In the genomic region with DNA sequence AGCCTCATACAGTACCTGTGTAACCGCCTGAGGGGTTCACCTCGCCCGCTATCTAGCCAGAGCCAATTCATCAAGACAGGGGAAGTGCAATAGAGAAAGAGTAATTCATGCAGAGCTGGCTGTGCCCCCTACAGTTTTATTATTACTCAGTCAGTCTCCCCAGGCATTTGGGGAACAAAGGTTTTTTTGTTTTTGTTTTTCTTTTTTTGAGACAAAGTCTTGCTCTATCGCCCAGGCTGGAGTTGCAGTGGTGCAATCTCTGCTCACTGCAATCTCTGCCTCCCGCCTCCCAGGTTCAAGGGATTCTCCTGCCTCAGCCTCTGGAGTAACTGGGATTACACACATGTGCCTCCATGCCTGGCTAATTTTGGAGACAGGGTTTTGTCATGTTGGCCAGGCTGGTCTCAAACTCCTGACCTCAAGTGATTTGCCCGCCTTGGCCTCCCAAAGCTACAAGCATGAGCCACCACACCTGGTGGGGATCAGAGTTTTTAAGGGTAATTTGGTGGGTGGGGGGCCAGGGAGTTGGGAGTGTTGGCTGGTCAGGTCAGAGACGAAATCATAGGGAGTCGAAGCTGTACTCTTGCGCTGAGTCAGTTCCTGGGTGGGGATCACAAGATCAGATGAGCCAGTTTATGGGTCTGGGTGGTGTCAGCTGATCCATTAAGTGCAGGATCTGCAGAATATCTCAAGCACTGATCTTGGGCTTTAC, we compare ENCODE assay signal across 1 cellular context.
TF ChIP-seq lines count a peak whose summit lies in the region.

No MANE protein-coding gene starts in this region.

TF ChIP-seq in K562, 482 proteins besides CTCF, POLR2A, EP300 and RAD21 (continued from another document and continues in another):
- peak; percentile 36; the same call in 1 of the 2 replicates for TF ChIP-seq TFE3 (CRISPR knock-in tag; IDR thresholded peaks at IDR 0.05)
- TF ChIP-seq NFRKB (IDR thresholded peaks at IDR 0.05; ENCODE audit: low read depth) = no peak; the same call in 1 of the 2 replicates
- TF ChIP-seq, protein P1, sequence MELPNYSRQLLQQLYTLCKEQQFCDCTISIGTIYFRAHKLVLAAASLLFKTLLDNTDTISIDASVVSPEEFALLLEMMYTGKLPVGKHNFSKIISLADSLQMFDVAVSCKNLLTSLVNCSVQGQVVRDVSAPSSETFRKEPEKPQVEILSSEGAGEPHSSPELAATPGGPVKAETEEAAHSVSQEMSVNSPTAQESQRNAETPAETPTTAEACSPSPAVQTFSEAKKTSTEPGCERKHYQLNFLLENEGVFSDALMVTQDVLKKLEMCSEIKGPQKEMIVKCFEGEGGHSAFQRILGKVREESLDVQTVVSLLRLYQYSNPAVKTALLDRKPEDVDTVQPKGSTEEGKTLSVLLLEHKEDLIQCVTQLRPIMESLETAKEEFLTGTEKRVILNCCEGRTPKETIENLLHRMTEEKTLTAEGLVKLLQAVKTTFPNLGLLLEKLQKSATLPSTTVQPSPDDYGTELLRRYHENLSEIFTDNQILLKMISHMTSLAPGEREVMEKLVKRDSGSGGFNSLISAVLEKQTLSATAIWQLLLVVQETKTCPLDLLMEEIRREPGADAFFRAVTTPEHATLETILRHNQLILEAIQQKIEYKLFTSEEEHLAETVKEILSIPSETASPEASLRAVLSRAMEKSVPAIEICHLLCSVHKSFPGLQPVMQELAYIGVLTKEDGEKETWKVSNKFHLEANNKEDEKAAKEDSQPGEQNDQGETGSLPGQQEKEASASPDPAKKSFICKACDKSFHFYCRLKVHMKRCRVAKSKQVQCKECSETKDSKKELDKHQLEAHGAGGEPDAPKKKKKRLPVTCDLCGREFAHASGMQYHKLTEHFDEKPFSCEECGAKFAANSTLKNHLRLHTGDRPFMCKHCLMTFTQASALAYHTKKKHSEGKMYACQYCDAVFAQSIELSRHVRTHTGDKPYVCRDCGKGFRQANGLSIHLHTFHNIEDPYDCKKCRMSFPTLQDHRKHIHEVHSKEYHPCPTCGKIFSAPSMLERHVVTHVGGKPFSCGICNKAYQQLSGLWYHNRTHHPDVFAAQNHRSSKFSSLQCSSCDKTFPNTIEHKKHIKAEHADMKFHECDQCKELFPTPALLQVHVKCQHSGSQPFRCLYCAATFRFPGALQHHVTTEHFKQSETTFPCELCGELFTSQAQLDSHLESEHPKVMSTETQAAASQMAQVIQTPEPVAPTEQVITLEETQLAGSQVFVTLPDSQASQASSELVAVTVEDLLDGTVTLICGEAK (IDR thresholded peaks at IDR 0.05) = no peak
- TF ChIP-seq, protein P1 (CRISPR knock-in tag; IDR thresholded peaks at IDR 0.05) = no peak
- TF ChIP-seq ZSCAN29 (IDR thresholded peaks at IDR 0.05) = no peak
- TF ChIP-seq, protein P2, sequence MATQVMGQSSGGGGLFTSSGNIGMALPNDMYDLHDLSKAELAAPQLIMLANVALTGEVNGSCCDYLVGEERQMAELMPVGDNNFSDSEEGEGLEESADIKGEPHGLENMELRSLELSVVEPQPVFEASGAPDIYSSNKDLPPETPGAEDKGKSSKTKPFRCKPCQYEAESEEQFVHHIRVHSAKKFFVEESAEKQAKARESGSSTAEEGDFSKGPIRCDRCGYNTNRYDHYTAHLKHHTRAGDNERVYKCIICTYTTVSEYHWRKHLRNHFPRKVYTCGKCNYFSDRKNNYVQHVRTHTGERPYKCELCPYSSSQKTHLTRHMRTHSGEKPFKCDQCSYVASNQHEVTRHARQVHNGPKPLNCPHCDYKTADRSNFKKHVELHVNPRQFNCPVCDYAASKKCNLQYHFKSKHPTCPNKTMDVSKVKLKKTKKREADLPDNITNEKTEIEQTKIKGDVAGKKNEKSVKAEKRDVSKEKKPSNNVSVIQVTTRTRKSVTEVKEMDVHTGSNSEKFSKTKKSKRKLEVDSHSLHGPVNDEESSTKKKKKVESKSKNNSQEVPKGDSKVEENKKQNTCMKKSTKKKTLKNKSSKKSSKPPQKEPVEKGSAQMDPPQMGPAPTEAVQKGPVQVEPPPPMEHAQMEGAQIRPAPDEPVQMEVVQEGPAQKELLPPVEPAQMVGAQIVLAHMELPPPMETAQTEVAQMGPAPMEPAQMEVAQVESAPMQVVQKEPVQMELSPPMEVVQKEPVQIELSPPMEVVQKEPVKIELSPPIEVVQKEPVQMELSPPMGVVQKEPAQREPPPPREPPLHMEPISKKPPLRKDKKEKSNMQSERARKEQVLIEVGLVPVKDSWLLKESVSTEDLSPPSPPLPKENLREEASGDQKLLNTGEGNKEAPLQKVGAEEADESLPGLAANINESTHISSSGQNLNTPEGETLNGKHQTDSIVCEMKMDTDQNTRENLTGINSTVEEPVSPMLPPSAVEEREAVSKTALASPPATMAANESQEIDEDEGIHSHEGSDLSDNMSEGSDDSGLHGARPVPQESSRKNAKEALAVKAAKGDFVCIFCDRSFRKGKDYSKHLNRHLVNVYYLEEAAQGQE (CRISPR knock-in tag; IDR thresholded peaks at IDR 0.05; ENCODE audit: low read depth) = 0 out of 2 replicates have a peak, but pooled peaks have one; percentile 20
- TF ChIP-seq, protein P3, sequence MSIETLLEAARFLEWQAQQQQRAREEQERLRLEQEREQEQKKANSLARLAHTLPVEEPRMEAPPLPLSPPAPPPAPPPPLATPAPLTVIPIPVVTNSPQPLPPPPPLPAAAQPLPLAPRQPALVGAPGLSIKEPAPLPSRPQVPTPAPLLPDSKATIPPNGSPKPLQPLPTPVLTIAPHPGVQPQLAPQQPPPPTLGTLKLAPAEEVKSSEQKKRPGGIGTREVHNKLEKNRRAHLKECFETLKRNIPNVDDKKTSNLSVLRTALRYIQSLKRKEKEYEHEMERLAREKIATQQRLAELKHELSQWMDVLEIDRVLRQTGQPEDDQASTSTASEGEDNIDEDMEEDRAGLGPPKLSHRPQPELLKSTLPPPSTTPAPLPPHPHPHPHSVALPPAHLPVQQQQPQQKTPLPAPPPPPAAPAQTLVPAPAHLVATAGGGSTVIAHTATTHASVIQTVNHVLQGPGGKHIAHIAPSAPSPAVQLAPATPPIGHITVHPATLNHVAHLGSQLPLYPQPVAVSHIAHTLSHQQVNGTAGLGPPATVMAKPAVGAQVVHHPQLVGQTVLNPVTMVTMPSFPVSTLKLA (conservative IDR thresholded peaks at IDR 0.05) = 0 out of 4 replicates have a peak, but pooled peaks of 1 of the 2 experiments have one; percentile 27
- no peak for TF ChIP-seq NR4A1 (CRISPR knock-in tag; IDR thresholded peaks at IDR 0.05)
- peak; percentile 86 for TF ChIP-seq NR4A1 (tag; IDR thresholded peaks at IDR 0.05)
- no peak for TF ChIP-seq CEBPZ (IDR thresholded peaks at IDR 0.05; ENCODE audit: borderline replicate concordance, low read depth, low read length)
- TF ChIP-seq FOXJ2 (tag; IDR thresholded peaks at IDR 0.05) = no peak
- no peak for TF ChIP-seq SRSF1 (IDR thresholded peaks at IDR 0.05; ENCODE audit: low read depth, low read length)
- TF ChIP-seq, protein P4, sequence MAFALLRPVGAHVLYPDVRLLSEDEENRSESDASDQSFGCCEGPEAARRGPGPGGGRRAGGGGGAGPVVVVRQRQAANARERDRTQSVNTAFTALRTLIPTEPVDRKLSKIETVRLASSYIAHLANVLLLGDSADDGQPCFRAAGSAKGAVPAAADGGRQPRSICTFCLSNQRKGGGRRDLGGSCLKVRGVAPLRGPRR (CRISPR knock-in tag; IDR thresholded peaks at IDR 0.05) = 0 out of 2 replicates have a peak, but pooled peaks have one; percentile 15
- peak in 1 of 2 experiments; percentile 58; a peak in 1 of 4 replicates for TF ChIP-seq TEAD1 (CRISPR knock-in tag; IDR thresholded peaks at IDR 0.05)
- peak; percentile 63; the same call in 1 of the 2 replicates for TF ChIP-seq ZNF165 (CRISPR knock-in tag; IDR thresholded peaks at IDR 0.05; ENCODE audit: borderline replicate concordance)
- TF ChIP-seq L3MBTL2 (IDR thresholded peaks at IDR 0.05) = peak; percentile 70
- TF ChIP-seq ELF1 (tag; IDR thresholded peaks at IDR 0.05) = peak; percentile 43; the same call in 1 of the 2 replicates
- no peak for TF ChIP-seq ESRRA (IDR thresholded peaks at IDR 0.05; ENCODE audit: borderline replicate concordance, low read depth)
- TF ChIP-seq KDM1A (IDR thresholded peaks at IDR 0.05) = no peak
- TF ChIP-seq ZBTB43 (CRISPR knock-in tag; IDR thresholded peaks at IDR 0.05) = no peak
- TF ChIP-seq ID3 (CRISPR knock-in tag; IDR thresholded peaks at IDR 0.05) = no peak
- no peak for TF ChIP-seq ID3 (tag; IDR thresholded peaks at IDR 0.05)
- peak; percentile 13 for TF ChIP-seq MEIS2 (IDR thresholded peaks at IDR 0.05; ENCODE audit: partially characterized antibody)
- TF ChIP-seq ZC3H8 (IDR thresholded peaks at IDR 0.05) = no peak
- TF ChIP-seq TOE1 (IDR thresholded peaks at IDR 0.05; ENCODE audit: borderline replicate concordance) = peak; percentile 82; the same call in 1 of the 2 replicates
- no peak for TF ChIP-seq TOE1 (CRISPR knock-in tag; IDR thresholded peaks at IDR 0.05; ENCODE audit: borderline replicate concordance, low read depth)
- peak; percentile 34; the same call in 1 of the 2 replicates for TF ChIP-seq CXXC5 (CRISPR knock-in tag; IDR thresholded peaks at IDR 0.05)
